Comparison of ENCODE assay signal across 34 cellular contexts in the genomic region with DNA sequence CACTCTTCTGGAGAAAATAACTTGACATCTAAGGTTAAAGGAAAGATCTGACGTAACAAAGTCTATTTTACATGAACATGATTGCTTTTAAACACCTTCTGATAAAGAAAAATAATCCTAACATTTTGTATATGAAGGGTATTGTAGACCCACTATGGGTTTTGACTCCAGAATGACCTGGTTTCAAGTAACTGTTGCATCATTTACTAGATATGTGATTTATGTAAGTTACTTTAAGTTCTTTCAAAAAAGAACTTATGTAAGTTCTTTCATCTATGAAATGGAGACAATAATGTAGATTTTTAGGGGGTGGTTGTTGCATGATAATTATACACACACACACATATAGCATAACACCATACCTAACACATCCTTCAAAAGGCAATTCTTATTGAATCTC.
"Had no signal": no experiment of that assay in that cellular context is flagged by ENCODE, and none has a peak within 500 bp of the region (broad histone marks: within the 10 kb centered on the region; RNA-seq: fewer than 3 reads in every experiment).

No MANE protein-coding gene starts in this region.

- H3K9me3 ChIP-seq: MG63 had no signal

- H3K4me3 ChIP-seq: MG63 had no signal

- DNase-seq: Karpas-422, Kasumi-1, MG63, MM.1S, MV-4-11, NCI-H1048, NCI-H1092, NCI-H1092 treated with DMSO at 0.1 percent for 48 hours, NCI-H1105, NCI-H1105 treated with DMSO at 0.1 percent for 48 hours, NCI-H1417, NCI-H1417 treated with DMSO at 0.1 percent for 48 hours, NCI-H1436, NCI-H1436 treated with DMSO at 0.1 percent for 48 hours, NCI-H146, NCI-H1694, NCI-H1694 treated with DMSO at 0.1 percent for 48 hours, NCI-H187, NCI-H187 treated with DMSO at 0.1 percent for 48 hours, NCI-H1930, NCI-H2029, NCI-H2029 treated with DMSO at 0.1 percent for 48 hours, NCI-H2081, NCI-H2081 treated with DMSO at 0.1 percent for 48 hours, NCI-H2107, NCI-H2171, NCI-H2171 treated with DMSO at 0.1 percent for 48 hours, NCI-H2227 treated with DMSO at 0.1 percent for 48 hours, NCI-H226, NCI-H345, NCI-H446, NCI-H446 treated with DMSO at 0.1 percent for 48 hours, NCI-H510A, NCI-H510A treated with DMSO at 0.1 percent for 48 hours had no signal

- H3K36me3 ChIP-seq: MG63 had no signal

- H3K27me3 ChIP-seq: MG63 had no signal
